ENCODE assay signal across 8 cellular contexts in the genomic region with DNA sequence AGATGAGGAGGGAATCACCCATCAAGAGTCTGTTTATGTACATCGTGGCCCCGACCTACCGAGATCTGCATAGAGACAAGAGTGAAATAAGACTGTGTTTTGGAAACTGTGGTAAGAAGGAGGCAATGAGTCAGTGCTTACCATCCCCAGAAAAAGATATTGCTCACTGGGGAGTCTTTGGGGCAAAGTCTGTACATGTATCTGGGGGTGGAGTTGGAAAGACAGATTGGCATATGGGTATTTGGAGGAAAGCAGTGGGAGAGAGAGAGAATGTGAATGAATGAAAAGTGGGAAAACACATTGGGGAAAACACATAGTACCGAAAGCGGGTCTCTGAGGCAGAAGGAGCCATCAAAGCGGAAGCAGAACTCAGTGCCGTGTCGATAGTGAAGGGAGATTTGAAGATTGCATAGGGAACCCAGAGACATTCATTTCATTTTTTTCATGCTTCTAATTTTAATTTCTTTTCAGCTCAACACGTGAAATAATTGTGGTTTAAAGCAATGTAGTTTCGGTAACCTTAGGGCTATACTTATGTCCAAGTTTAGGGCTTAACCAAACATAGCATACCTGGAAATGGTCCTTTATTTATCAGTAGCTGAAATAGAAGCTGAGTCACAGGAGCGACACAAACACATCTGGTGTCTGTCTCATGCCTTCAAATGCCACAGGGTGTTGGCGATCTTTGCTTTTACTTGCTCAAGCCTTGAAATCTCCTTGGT.
DNase-seq lines count a peak whose midpoint lies in the region; ATAC-seq and TF ChIP-seq lines count a peak whose summit lies in the region.

No MANE protein-coding gene starts in this region.

- ATAC-seq in HG02623 (IDR thresholded peaks at IDR 0.05; ENCODE audit: unreplicated experiment), result peak; percentile 64

- no peak for TF ChIP-seq POLR2A in uterus (IDR thresholded peaks at IDR 0.05)

- H3K27ac ChIP-seq in neural progenitor cell (no peak overlapping the region), uterus (no peak overlapping the region)

- H3K79me2 ChIP-seq in neural progenitor cell (ENCODE audit: low read depth), result no peaks in the 10 kb centered on the region

- no peak overlapping the region for H3K9ac ChIP-seq in neural progenitor cell

- no peaks in the 10 kb centered on the region for H3K27me3 ChIP-seq in neural progenitor cell
- H3K27me3 ChIP-seq in uterus, result no peaks in the 10 kb centered on the region

- intact Hi-C loops in uterus (cut with DNase I; ENCODE audit: low total_unique reads), result no loop called here

- no peak overlapping the region for H3K4me3 Mint-ChIP-seq in neural progenitor cell

- no peaks in the 10 kb centered on the region for H4K20me1 ChIP-seq in neural progenitor cell (ENCODE audit: low read depth)

- H3K27me3 Mint-ChIP-seq in neural progenitor cell (ENCODE audit: insufficient read depth, low read depth), result peaks cover 4% of the 10 kb centered on the region

- no peaks in the 10 kb centered on the region for H3F3A ChIP-seq in neural progenitor cell (ENCODE audit: low read depth)

- DNase-seq in GM13977 (ENCODE audit: low spot score), result peak; percentile 30
- DNase-seq in NOMO-1 treated with dmso at 0.1 percent for 144 hours (lab: John Stamatoyannopoulos, UW; ENCODE audit: unreplicated experiment), result peak; percentile 71
- DNase-seq in activated effector memory CD4-positive, alpha-beta T cell treated with Interleukin-2 at 50 U/mL for 16 hours, result peak; percentile 42
- peak; percentile 49 for DNase-seq in myocyte (ENCODE audit: low read depth)
- DNase-seq in neural progenitor cell (ENCODE audit: low spot score), result no peak
- no peak for DNase-seq in uterus
- DNase-seq in effector CD8-positive, alpha-beta T cell (lab: John Stamatoyannopoulos, UW), result no peak

- H3K4me2 ChIP-seq in neural progenitor cell, result no peak overlapping the region

- no peaks in the 10 kb centered on the region for H3K36me3 Mint-ChIP-seq in neural progenitor cell

- H3K4me1 Mint-ChIP-seq in neural progenitor cell, result no peaks in the 10 kb centered on the region

- H2AFZ ChIP-seq in neural progenitor cell (replicated peaks), result no peak overlapping the region

- no peaks in the 10 kb centered on the region for H3K9me3 Mint-ChIP-seq in neural progenitor cell

- no peaks in the 10 kb centered on the region for H3K36me3 ChIP-seq in neural progenitor cell
- no peaks in the 10 kb centered on the region for H3K36me3 ChIP-seq in uterus

- H3K9me3 ChIP-seq in neural progenitor cell (ENCODE audit: low read depth) (no peaks in the 10 kb centered on the region), uterus (no peaks in the 10 kb centered on the region)

- TF ChIP-seq CTCF in GM13977 (IDR thresholded peaks at IDR 0.05; ENCODE audit: extremely low read depth, insufficient read depth, missing control alignments) (no peak), neural progenitor cell (IDR thresholded peaks at IDR 0.05) (no peak), uterus (IDR thresholded peaks at IDR 0.05) (no peak)

- H3K4me1 ChIP-seq in neural progenitor cell (no peaks in the 10 kb centered on the region), uterus (no peaks in the 10 kb centered on the region)

- in situ Hi-C loops in GM13977 (cut with MboI; ENCODE audit: low pct_unique_long_range_greater_than_20kb, low sequenced_read_pairs, unreplicated experiment), result loop anchor here (10.0 kb wide), 1 partner anchor 46 kb away; no protein-coding TSS in a partner anchor

- H3K27ac Mint-ChIP-seq in neural progenitor cell, result no peak overlapping the region

- no peak overlapping the region for H3K4me3 ChIP-seq in neural progenitor cell
- no peak overlapping the region for H3K4me3 ChIP-seq in uterus

Comparison
In these comparisons a context has a peak if more than half of its experiments do, and no peak if none do; other contexts are left out.
1. DNase-seq: peak in GM13977 (single experiment), NOMO-1 treated with dmso at 0.1 percent for 144 hours (single experiment), activated effector memory CD4-positive, alpha-beta T cell treated with Interleukin-2 at 50 U/mL for 16 hours (single experiment) and myocyte (single experiment); none in neural progenitor cell (single experiment), uterus (0 of 2) and effector CD8-positive, alpha-beta T cell (single experiment).